31 cellular contexts compared by ENCODE assay signal in the genomic region with DNA sequence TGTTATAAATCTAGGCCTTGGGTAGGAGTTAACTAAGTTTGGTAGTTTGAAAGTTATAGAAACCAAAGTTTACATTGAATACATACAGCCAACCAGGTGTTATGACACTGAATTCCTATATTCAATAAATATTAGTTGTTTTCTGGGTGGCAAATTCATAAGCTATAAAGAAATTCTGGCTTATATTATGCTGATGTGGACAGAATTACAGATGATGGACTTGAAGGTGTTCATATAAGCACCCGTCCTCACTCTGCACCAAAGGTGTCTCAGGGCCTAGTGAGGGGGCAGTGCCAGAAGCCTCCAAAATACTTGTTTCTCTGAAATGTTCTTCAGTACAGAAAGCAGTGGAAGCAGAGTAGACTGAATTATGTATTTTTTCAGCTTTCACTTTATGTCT.
"Had no signal": no experiment of that assay in that cellular context is flagged by ENCODE, and none has a peak within 500 bp of the region (broad histone marks: within the 10 kb centered on the region; RNA-seq: fewer than 3 reads in every experiment).

No MANE protein-coding gene starts in this region.

- H3K36me3 Mint-ChIP-seq: naive B cell; natural killer cell; stimulated activated effector memory CD8-positive, alpha-beta T cell treated with anti-CD3 and anti-CD28 coated beads, Interleukin-12 subunit alpha, Interleukin-12 subunit beta, amount 100 ng/mL, for 72 hours had no signal

- H3K27ac ChIP-seq: left lung, lower lobe of right lung, pancreas, prostate gland, sigmoid colon, spleen, suprapubic skin, thoracic aorta, tibial artery, upper lobe of right lung had no signal

- H3K27me3 Mint-ChIP-seq: naive B cell; stimulated activated naive CD8-positive, alpha-beta T cell treated with anti-CD3 and anti-CD28 coated beads, Interleukin-15, Interleukin-2, amounts not matched to agents 100 ng/mL and 50 ng/mL, for 24 hours had no signal

- FAIRE-seq: islet of Langerhans, kidney, pancreas, small intestine, urothelium cell line had no signal

- ATAC-seq: left colon; left lung; lower lobe of right lung; natural killer cell; pancreas; right cardiac atrium; stimulated activated effector memory CD8-positive, alpha-beta T cell treated with anti-CD3 and anti-CD28 coated beads, Interleukin-12 subunit alpha, Interleukin-12 subunit beta, amount 100 ng/mL, for 72 hours; upper lobe of right lung had no signal

- DNase-seq: hypothalamus; immature natural killer cell; kidney; left colon; left lung; lower lobe of right lung; mammary epithelial cell; mesenchymal stem cell; naive B cell; natural killer cell; nucleus accumbens; pancreas; posterior cingulate gyrus; retina; sigmoid colon; small intestine; spleen; stimulated activated CD4-positive, alpha-beta T cell treated with anti-CD3 and anti-CD28 coated beads, Interleukin-4, amount 100 ng/mL, for 24 hours; stimulated activated naive CD4-positive, alpha-beta T cell; tibial artery; trophoblast cell; upper lobe of right lung had no signal

- H3K27me3 ChIP-seq: left lung, pancreas, sigmoid colon, spleen, suprapubic skin, tibial artery, upper lobe of right lung had no signal

- H3K4me1 ChIP-seq: left lung, lower lobe of right lung, pancreas, prostate gland, sigmoid colon, spleen, suprapubic skin, upper lobe of right lung had no signal

- H3K4me3 Mint-ChIP-seq: immature natural killer cell; naive B cell; natural killer cell; neural crest cell; stimulated activated effector memory CD8-positive, alpha-beta T cell treated with anti-CD3 and anti-CD28 coated beads, Interleukin-12 subunit alpha, Interleukin-12 subunit beta, amount 100 ng/mL, for 72 hours; stimulated activated naive CD8-positive, alpha-beta T cell treated with anti-CD3 and anti-CD28 coated beads, Interleukin-15, Interleukin-2, amounts not matched to agents 100 ng/mL and 50 ng/mL, for 24 hours had no signal

- H3K9me3 ChIP-seq: lower lobe of right lung, pancreas, prostate gland, sigmoid colon, suprapubic skin, thoracic aorta, tibial artery, upper lobe of right lung had no signal

- H3K4me3 ChIP-seq: left lung, lower lobe of right lung, pancreas, prostate gland, sigmoid colon, spleen, suprapubic skin, thoracic aorta, tibial artery, upper lobe of right lung had no signal

- H3K36me3 ChIP-seq: left lung, lower lobe of right lung, pancreas, prostate gland, sigmoid colon, spleen, suprapubic skin, thoracic aorta, tibial artery, upper lobe of right lung had no signal

- H3K4me1 Mint-ChIP-seq: immature natural killer cell; naive B cell; natural killer cell; neural crest cell; stimulated activated effector memory CD8-positive, alpha-beta T cell treated with anti-CD3 and anti-CD28 coated beads, Interleukin-12 subunit alpha, Interleukin-12 subunit beta, amount 100 ng/mL, for 72 hours had no signal

- H3K27ac Mint-ChIP-seq: immature natural killer cell; naive B cell; natural killer cell; stimulated activated effector memory CD8-positive, alpha-beta T cell treated with anti-CD3 and anti-CD28 coated beads, Interleukin-12 subunit alpha, Interleukin-12 subunit beta, amount 100 ng/mL, for 72 hours; stimulated activated naive CD8-positive, alpha-beta T cell treated with anti-CD3 and anti-CD28 coated beads, Interleukin-15, Interleukin-2, amounts not matched to agents 100 ng/mL and 50 ng/mL, for 24 hours had no signal
